In genomic region chrX:124736553-124737240, GRCh38 we compare ENCODE assay signal across 11 cellular contexts.
DNase-seq lines count a peak whose midpoint lies in the region; ATAC-seq and TF ChIP-seq lines count a peak whose summit lies in the region.
"Had no signal": no experiment of that assay in that cellular context is flagged by ENCODE, and none has a peak within 500 bp of the region (broad histone marks: within the 10 kb centered on the region; RNA-seq: fewer than 3 reads in every experiment).

No MANE protein-coding gene starts in this region.

- H3K4me3 ChIP-seq in mucosa of descending colon: no peak overlapping the region
- H3K4me3 ChIP-seq: cardiac muscle cell, heart left ventricle had no signal

- H3K4me1 ChIP-seq in mucosa of descending colon (ENCODE audit: low read depth): no peaks in the 10 kb centered on the region
- H3K4me1 ChIP-seq: heart left ventricle had no signal

- H3K9me3 ChIP-seq in mucosa of descending colon: no peaks in the 10 kb centered on the region

- no peaks in the 10 kb centered on the region for H3K9me3 Mint-ChIP-seq in activated T-helper 17 cell treated with anti-CD3 and anti-CD28 coated beads, Interleukin-2, amount 50 U/mL, for 72 hours
- H3K9me3 Mint-ChIP-seq in type B pancreatic cell: no peaks in the 10 kb centered on the region

- intact Hi-C loops in mucosa of descending colon (cut with DNase I, micrococcal nuclease): no loop called here

- TF ChIP-seq CTCF in mucosa of descending colon (IDR thresholded peaks at IDR 0.05) (no peak), type B pancreatic cell (conservative IDR thresholded peaks at IDR 0.05) (no peak)

- no peaks in the 10 kb centered on the region for H3K36me3 ChIP-seq in mucosa of descending colon (ENCODE audit: low read depth)
- H3K36me3 ChIP-seq: cardiac muscle cell, heart left ventricle had no signal

- H3K27me3 Mint-ChIP-seq in activated T-helper 17 cell treated with anti-CD3 and anti-CD28 coated beads, Interleukin-2, amount 50 U/mL, for 72 hours: no peaks in the 10 kb centered on the region
- peaks cover 11% of the 10 kb centered on the region for H3K27me3 Mint-ChIP-seq in type B pancreatic cell

- no peaks in the 10 kb centered on the region for H3K36me3 Mint-ChIP-seq in activated T-helper 17 cell treated with anti-CD3 and anti-CD28 coated beads, Interleukin-2, amount 50 U/mL, for 72 hours (ENCODE audit: low read depth)
- H3K36me3 Mint-ChIP-seq in type B pancreatic cell: no peaks in the 10 kb centered on the region

- DNase-seq in activated CD4-positive, CD25-positive, alpha-beta regulatory T cell treated with anti-CD3 and anti-CD28 coated beads, Interleukin-2, amount 50 U/mL, for 72 hours: no peak
- peak in 2 of 3 donors; percentile 14 to 53 for DNase-seq in mucosa of descending colon
- no peak for DNase-seq in type B pancreatic cell (ENCODE audit: extremely low spot score, unreplicated experiment)
- DNase-seq in SHP77 treated with DMSO at 0.1 percent for 48 hours (lab: John Stamatoyannopoulos, UW): no peak
- no peak for DNase-seq in NAMALWA (ENCODE audit: low spot score)
- DNase-seq: HCEC 1CT, heart left ventricle had no signal

- H3K4me3 Mint-ChIP-seq in activated T-helper 17 cell treated with anti-CD3 and anti-CD28 coated beads, Interleukin-2, amount 50 U/mL, for 72 hours: peak overlapping the region; percentile 79
- H3K4me3 Mint-ChIP-seq in type B pancreatic cell: no peak overlapping the region

- peak overlapping the region; percentile 53 for H3K27ac Mint-ChIP-seq in activated T-helper 17 cell treated with anti-CD3 and anti-CD28 coated beads, Interleukin-2, amount 50 U/mL, for 72 hours
- H3K27ac Mint-ChIP-seq in type B pancreatic cell: peak overlapping the region; percentile 7

- peak; percentile 30 to 46 for ATAC-seq in activated CD4-positive, CD25-positive, alpha-beta regulatory T cell treated with anti-CD3 and anti-CD28 coated beads, Interleukin-2, amount 50 U/mL, for 24 hours
- peak; percentile 81 for ATAC-seq in activated T-helper 17 cell treated with anti-CD3 and anti-CD28 coated beads, Interleukin-2, amount 50 U/mL, for 72 hours (replicated peaks)
- peak; percentile 36 for ATAC-seq in mucosa of descending colon
- ATAC-seq in GM19455 (IDR thresholded peaks at IDR 0.05; ENCODE audit: unreplicated experiment): no peak
- ATAC-seq: heart left ventricle had no signal

- H3K4me1 Mint-ChIP-seq in activated T-helper 17 cell treated with anti-CD3 and anti-CD28 coated beads, Interleukin-2, amount 50 U/mL, for 72 hours: no peaks in the 10 kb centered on the region
- H3K4me1 Mint-ChIP-seq in type B pancreatic cell (ENCODE audit: unreplicated experiment): peaks cover 14% of the 10 kb centered on the region

Comparison
In these comparisons a context has a peak if more than half of its experiments do, and no peak if none do; other contexts are left out.
1. DNase-seq: peak in mucosa of descending colon (2 of 3); none in activated CD4-positive, CD25-positive, alpha-beta regulatory T cell treated with anti-CD3 and anti-CD28 coated beads, Interleukin-2, amount 50 U/mL, for 72 hours (single experiment), type B pancreatic cell (single experiment), SHP77 treated with DMSO at 0.1 percent for 48 hours (single experiment) and NAMALWA (single experiment).